Comparison of ENCODE assay signal across 1 cellular context in genomic region chr5:37379100-37379628, GRCh38.
A peak's percentile ranks its signal among the peaks of the same experiment; 100 is the strongest.
TF ChIP-seq lines count a peak whose summit lies in the region.
"Not testable (repeated sequence)": the region's sequence is repeated elsewhere in the genome, so short reads cannot be mapped to it uniquely, and the experiment has no call there.

WDR70 (plus strand) TSS chr5:37379318; CDS start chr5:37379368, 50 bp downstream.

TF ChIP-seq in HepG2, 621 proteins besides CTCF, POLR2A, EP300 and RAD21 (continued from another document and continues in another):
- TF ChIP-seq PAXIP1 (CRISPR knock-in tag; conservative IDR thresholded peaks at IDR 0.05) (peak; percentile 45; the same call in 1 of the 2 replicates), ZNF256 (CRISPR knock-in tag; conservative IDR thresholded peaks at IDR 0.05) (peak; percentile 73; the same call in 1 of the 2 replicates), ZHX2 (IDR thresholded peaks at IDR 0.05; ENCODE audit: low read depth) (peak; percentile 80), ZHX2 (CRISPR knock-in tag; IDR thresholded peaks at IDR 0.05; ENCODE audit: borderline replicate concordance) (peak; percentile 65; the same call in 1 of the 2 replicates), HNRNPLL (IDR thresholded peaks at IDR 0.05; ENCODE audit: low read depth, low read length, poor library complexity, severe bottlenecking) (peak; percentile 81), ZNF556 (CRISPR knock-in tag; IDR thresholded peaks at IDR 0.05; ENCODE audit: borderline replicate concordance) (peak; percentile 91; the same call in 1 of the 2 replicates), CAMTA2 (CRISPR knock-in tag; IDR thresholded peaks at IDR 0.05; ENCODE audit: borderline replicate concordance) (peak; percentile 77; the same call in 1 of the 2 replicates), ZNF761 (CRISPR knock-in tag; conservative IDR thresholded peaks at IDR 0.05) (peak; percentile 80), ZNF792 (CRISPR knock-in tag; IDR thresholded peaks at IDR 0.05) (peak; percentile 43; the same call in 1 of the 2 replicates), BCL3 (CRISPR knock-in tag; IDR thresholded peaks at IDR 0.05) (0 out of 2 replicates have a peak, but pooled peaks have one; percentile 55), MYPOP (CRISPR knock-in tag; IDR thresholded peaks at IDR 0.05) (peak; percentile 38; the same call in 1 of the 2 replicates), ERF (CRISPR knock-in tag; IDR thresholded peaks at IDR 0.05) (peak; percentile 68; the same call in 1 of the 2 replicates), HBP1 (CRISPR knock-in tag; IDR thresholded peaks at IDR 0.05; ENCODE audit: low read depth) (peak; percentile 67; the same call in 1 of the 2 replicates), GMEB1 (CRISPR knock-in tag; IDR thresholded peaks at IDR 0.05; ENCODE audit: borderline replicate concordance) (peak; percentile 92), GMEB2 (CRISPR knock-in tag; IDR thresholded peaks at IDR 0.05; ENCODE audit: low read depth) (peak; percentile 71), SP4 (CRISPR knock-in tag; IDR thresholded peaks at IDR 0.05) (peak; percentile 54; the same call in 1 of the 2 replicates), ZNF335 (CRISPR knock-in tag; IDR thresholded peaks at IDR 0.05) (peak; percentile 51; the same call in 1 of the 2 replicates), CREM (IDR thresholded peaks at IDR 0.05) (peak; percentile 68), NKX3-1 (CRISPR knock-in tag; IDR thresholded peaks at IDR 0.05) (0 out of 2 replicates have a peak, but pooled peaks have one; percentile 33), HOMEZ (CRISPR knock-in tag; IDR thresholded peaks at IDR 0.05; ENCODE audit: low read depth) (peak; percentile 66; the same call in 1 of the 2 replicates), CCDC6 (CRISPR knock-in tag; IDR thresholded peaks at IDR 0.05) (peak; percentile 33; the same call in 1 of the 2 replicates), ZBTB39 (CRISPR knock-in tag; IDR thresholded peaks at IDR 0.05) (0 out of 2 replicates have a peak, but pooled peaks have one; percentile 35), CEBPG (CRISPR knock-in tag; IDR thresholded peaks at IDR 0.05) (peak; percentile 51), FOXA3 (CRISPR knock-in tag; IDR thresholded peaks at IDR 0.05) (peak; percentile 51), ZNF275 (CRISPR knock-in tag; IDR thresholded peaks at IDR 0.05; ENCODE audit: borderline replicate concordance) (0 out of 2 replicates have a peak, but pooled peaks have one; percentile 65), ZNF629 (CRISPR knock-in tag; conservative IDR thresholded peaks at IDR 0.05) (0 out of 2 replicates have a peak, but pooled peaks have one; percentile 20), ELF1 (CRISPR knock-in tag; IDR thresholded peaks at IDR 0.05) (peak; percentile 81), ZNF264 (CRISPR knock-in tag; IDR thresholded peaks at IDR 0.05) (0 out of 2 replicates have a peak, but pooled peaks have one; percentile 27), HOXA5 (CRISPR knock-in tag; IDR thresholded peaks at IDR 0.05) (peak; percentile 72; the same call in 1 of the 2 replicates), ZFY (CRISPR knock-in tag; IDR thresholded peaks at IDR 0.05) (peak; percentile 80), CBX5 (CRISPR knock-in tag; IDR thresholded peaks at IDR 0.05; ENCODE audit: borderline replicate concordance) (peak; percentile 68; the same call in 1 of the 2 replicates), MXD4 (CRISPR knock-in tag; IDR thresholded peaks at IDR 0.05) (peak; percentile 77), RFXANK (CRISPR knock-in tag; IDR thresholded peaks at IDR 0.05) (0 out of 2 replicates have a peak, but pooled peaks have one; percentile 62)
- not testable (repeated sequence) for TF ChIP-seq CREM (CRISPR knock-in tag; IDR thresholded peaks at IDR 0.05)
